In the genomic region with DNA sequence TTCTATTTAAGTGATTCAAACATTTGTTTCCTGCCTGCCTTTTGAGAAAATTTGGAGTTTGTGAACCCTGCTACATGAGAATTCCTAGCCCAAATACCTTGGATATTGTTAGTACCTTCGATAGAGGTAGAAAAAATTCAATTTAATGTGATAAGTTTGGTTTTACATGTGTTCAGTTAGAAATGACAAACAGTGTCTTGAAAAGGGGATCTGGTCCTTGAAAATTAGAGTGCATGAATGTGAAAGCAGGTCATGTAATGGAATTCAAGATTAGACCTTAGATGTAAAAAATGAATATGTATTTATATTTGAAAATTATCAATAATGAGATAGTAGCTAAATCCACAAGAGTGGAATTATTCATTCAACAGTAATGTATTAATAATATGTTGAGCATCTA, we compare ENCODE assay signal across 11 cellular contexts.
DNase-seq lines count a peak whose midpoint lies in the region; ATAC-seq lines count a peak whose summit lies in the region.
"Had no signal": no experiment of that assay in that cellular context is flagged by ENCODE, and none has a peak within 500 bp of the region (broad histone marks: within the 10 kb centered on the region; RNA-seq: fewer than 3 reads in every experiment).

No MANE protein-coding gene starts in this region.

- no peak overlapping the region for H3K27ac ChIP-seq in aorta (ENCODE audit: low read depth in 1 of 2, low read length in 2 of 2)
- H3K27ac ChIP-seq: epithelial cell of prostate had no signal

- H3K9me3 ChIP-seq in aorta (ENCODE audit: control insufficient read depth, low read length) = no peaks in the 10 kb centered on the region

- no peak overlapping the region for H3K4me3 Mint-ChIP-seq in central memory CD8-positive, alpha-beta T cell
- H3K4me3 Mint-ChIP-seq: T-helper 1 cell treated with Interleukin-12 subunit alpha and Interleukin-12 subunit beta and Interleukin-4 antibody, amounts not matched to agents 30 μg/mL and 1 μg/mL, for 36 hours had no signal

- no peak for DNase-seq in central memory CD8-positive, alpha-beta T cell (ENCODE audit: low spot score in 2 of 2)
- DNase-seq in aorta = no peak
- DNase-seq in kidney glomerular epithelial cell (lab: John Stamatoyannopoulos, UW) = no peak
- no peak for DNase-seq in islet precursor cell
- no peak for DNase-seq in NCI-H524 treated with DMSO at 0.1 percent for 48 hours (lab: John Stamatoyannopoulos, UW)
- DNase-seq: NCI-H1417 had no signal

- no peaks in the 10 kb centered on the region for H3K27me3 Mint-ChIP-seq in central memory CD8-positive, alpha-beta T cell

- WGBS in aorta, 2 donors = 92% methylated on average over 1 of the region's 1 CpG

- H3K36me3 ChIP-seq in aorta (ENCODE audit: control insufficient read depth in 1 of 2, insufficient read depth in 2 of 2, low read length in 1 of 2) = peaks cover 0 to under 1% of the 10 kb centered on the region in 2 donors

- H3K27ac Mint-ChIP-seq in central memory CD8-positive, alpha-beta T cell (ENCODE audit: low read depth) = peak overlapping the region; percentile 29
- H3K27ac Mint-ChIP-seq: T-helper 1 cell treated with Interleukin-12 subunit alpha and Interleukin-12 subunit beta and Interleukin-4 antibody, amounts not matched to agents 30 μg/mL and 1 μg/mL, for 36 hours had no signal

- H3K4me1 ChIP-seq in aorta (ENCODE audit: control insufficient read depth in 1 of 2, insufficient read depth in 2 of 2, low read length in 2 of 2) = no peaks in the 10 kb centered on the region

- H3K36me3 Mint-ChIP-seq in central memory CD8-positive, alpha-beta T cell (ENCODE audit: insufficient read depth) = peaks cover 17% of the 10 kb centered on the region

- no peaks in the 10 kb centered on the region for H3K27me3 ChIP-seq in aorta (ENCODE audit: control insufficient read depth in 1 of 2, insufficient read depth in 2 of 2, low read length in 1 of 2)

- peak; percentile 30 for ATAC-seq in GM18867 (IDR thresholded peaks at IDR 0.05; ENCODE audit: unreplicated experiment)
- peak; percentile 27 for ATAC-seq in GM21526 (IDR thresholded peaks at IDR 0.05; ENCODE audit: low FRiP score, unreplicated experiment)
- peak; percentile 1 for ATAC-seq in HG03097 (IDR thresholded peaks at IDR 0.05; ENCODE audit: low FRiP score, unreplicated experiment)
- ATAC-seq in central memory CD8-positive, alpha-beta T cell (replicated peaks; ENCODE audit: extremely low read depth, poor library complexity, severe bottlenecking) = no peak
- ATAC-seq in aorta (ENCODE audit: low FRiP score) = no peak

- no peak overlapping the region for H3K4me3 ChIP-seq in aorta (ENCODE audit: low read length in 2 of 2)

- intact Hi-C loops in aorta (cut with DNase I) = no loop called here

- peaks cover 14% of the 10 kb centered on the region for H3K4me1 Mint-ChIP-seq in central memory CD8-positive, alpha-beta T cell

- no peaks in the 10 kb centered on the region for H3K9me3 Mint-ChIP-seq in central memory CD8-positive, alpha-beta T cell
- H3K9me3 Mint-ChIP-seq: T-helper 1 cell treated with Interleukin-12 subunit alpha and Interleukin-12 subunit beta and Interleukin-4 antibody, amounts not matched to agents 30 μg/mL and 1 μg/mL, for 36 hours had no signal

Comparison
In these comparisons a context has a peak if more than half of its experiments do, and no peak if none do; other contexts are left out.
1. ATAC-seq: peak in GM18867 (single experiment), GM21526 (single experiment) and HG03097 (single experiment); none in central memory CD8-positive, alpha-beta T cell (single experiment) and aorta (single experiment).